In genomic region chr14:34433957-34434356, GRCh38 we compare ENCODE assay signal across 24 cellular contexts. TPM values are rescaled to one million over a fixed set of nuclear protein-coding genes. Genes with fewer than 3 reads are reported as not detected.
DNase-seq lines count a peak whose midpoint lies in the region; ATAC-seq, FAIRE-seq and TF ChIP-seq lines count a peak whose summit lies in the region.
"Had no signal": no experiment of that assay in that cellular context is flagged by ENCODE, and none has a peak within 500 bp of the region (broad histone marks: within the 10 kb centered on the region; RNA-seq: fewer than 3 reads in every experiment).

No MANE protein-coding gene starts in this region.

- intact Hi-C loops in HepG2 (cut with micrococcal nuclease; ENCODE audit: unreplicated experiment) (no loop called here), right lobe of liver (cut with DNase I) (no loop called here), K562 (cut with micrococcal nuclease) (no loop called here)

- no peak overlapping the region for H3K4me3 ChIP-seq in HepG2 (replicated peaks in 1 of 3; ENCODE audit: insufficient read depth in 1 of 3, low read depth in 2 of 3, low read length in 3 of 3)
- no peak overlapping the region for H3K4me3 ChIP-seq in right lobe of liver
- H3K4me3 ChIP-seq in K562 = no peak overlapping the region
- H3K4me3 ChIP-seq: BLaER1, GM12878 had no signal

- no peaks in the 10 kb centered on the region for H3K9me3 ChIP-seq in HepG2 (ENCODE audit: low read length)
- no peaks in the 10 kb centered on the region for H3K9me3 ChIP-seq in right lobe of liver
- H3K9me3 ChIP-seq in K562 (replicated peaks; ENCODE audit: control insufficient read depth, insufficient read depth, low read depth, low read length) = no peaks in the 10 kb centered on the region
- H3K9me3 ChIP-seq: BE2C, BLaER1 had no signal

- no peak for TF ChIP-seq RAD21 in HepG2 (CRISPR knock-in tag; IDR thresholded peaks at IDR 0.05)
- no peak for TF ChIP-seq RAD21 in K562 (CRISPR knock-in tag; conservative IDR thresholded peaks at IDR 0.05 in 1 of 2, IDR thresholded peaks at IDR 0.05 in 1 of 2)

- BruUV-seq in HepG2 (replicated peaks; lab: Mats Ljungman, UMichigan) (no TSS peak), K562 (replicated peaks; lab: Mats Ljungman, UMichigan) (no TSS peak)

- H3K27ac ChIP-seq in HepG2 (ENCODE audit: extremely low read length, insufficient read depth, low read length) (no peak overlapping the region), right lobe of liver (no peak overlapping the region), K562 (ENCODE audit: extremely low read depth, low read depth, low read length) (no peak overlapping the region)
- H3K27ac ChIP-seq: 22Rv1, BLaER1 had no signal

- H3K36me3 ChIP-seq in HepG2 (replicated peaks in 1 of 2; ENCODE audit: control insufficient read depth in 1 of 2, insufficient read depth in 2 of 2, low read length in 2 of 2) (peaks cover 0 to 7% of the 10 kb centered on the region in 2 experiments; a peak in 2 of 5 replicates), right lobe of liver (no peaks in the 10 kb centered on the region), K562 (ENCODE audit: control insufficient read depth, insufficient read depth, low read length) (0 out of 3 replicates have a peak, but pooled peaks cover 2% of the 10 kb centered on the region)

- 95% methylated on average over 2 of the region's 2 CpGs for WGBS in HepG2 (ENCODE audit: low lambda C conversion rate)
- WGBS in right lobe of liver (ENCODE audit: insufficient coverage, low coverage, low lambda C conversion rate, missing lambda C conversion rate) = 96% methylated on average over 2 of the region's 2 CpGs
- WGBS in K562 (ENCODE audit: insufficient coverage, low coverage, missing lambda C conversion rate) = 100% methylated on average over 2 of the region's 2 CpGs

- in situ Hi-C loops in HepG2 (cut with HindIII; ENCODE audit: extremely low pct_ligation_motif_present, low pct_unique_long_range_greater_than_20kb) (no loop called here), K562 (cut with MboI) (no loop called here)

- H4K20me1 ChIP-seq in HepG2 (ENCODE audit: insufficient read depth, low read length) = peaks cover 20% of the 10 kb centered on the region
- H4K20me1 ChIP-seq in K562 (replicated peaks; ENCODE audit: control insufficient read depth, insufficient read depth, low read length) = no peaks in the 10 kb centered on the region

- TF ChIP-seq POLR2A in HepG2 (IDR thresholded peaks at IDR 0.05; ENCODE audit: insufficient read depth in 1 of 2, low read depth in 2 of 2, low read length in 2 of 2) (no peak), right lobe of liver (IDR thresholded peaks at IDR 0.05) (no peak), K562 (conservative IDR thresholded peaks at IDR 0.05) (no peak)

- TF ChIP-seq EP300 in HepG2 (IDR thresholded peaks at IDR 0.05; ENCODE audit: low read depth in 2 of 2, low read length in 2 of 2) (no peak), HepG2 (CRISPR knock-in tag; IDR thresholded peaks at IDR 0.05; ENCODE audit: borderline replicate concordance) (no peak), K562 (IDR thresholded peaks at IDR 0.05; ENCODE audit: low read length) (no peak)

- H3K4me2 ChIP-seq in HepG2 (ENCODE audit: low read depth, low read length) (no peak overlapping the region), K562 (ENCODE audit: insufficient read depth, low read length) (no peak overlapping the region)
- H3K4me2 ChIP-seq: BLaER1 had no signal

- CTCF ChIA-PET in HepG2 (lab: Yijun Ruan, JAX; ENCODE audit: low intra/inter-chr PET ratio, low total read pairs) = no interaction called here
- CTCF ChIA-PET in K562 (lab: Yijun Ruan, JAX; ENCODE audit: low intra/inter-chr PET ratio) = no interaction called here

- no peak overlapping the region for H2AFZ ChIP-seq in HepG2 (ENCODE audit: low read length)
- H2AFZ ChIP-seq in K562 (ENCODE audit: low read depth, low read length) = no peak overlapping the region

- POLR2A ChIA-PET in HepG2 (lab: Yijun Ruan, JAX) (no interaction called here), K562 (lab: Yijun Ruan, JAX) (no interaction called here)

- H3K9ac ChIP-seq in HepG2 (ENCODE audit: insufficient read depth, low read depth, low read length) = no peak overlapping the region
- H3K9ac ChIP-seq in K562 (ENCODE audit: insufficient read depth in 1 of 2, low read depth in 2 of 2, low read length in 2 of 2) = no peak overlapping the region
- H3K9ac ChIP-seq: BLaER1 had no signal

- H3K79me2 ChIP-seq in HepG2 (ENCODE audit: insufficient read depth, low read length) (peaks cover 17% of the 10 kb centered on the region), K562 (ENCODE audit: control insufficient read depth, insufficient read depth, low read length) (peaks cover 12% of the 10 kb centered on the region; the same call in 2 of the 3 replicates)

- DNase-seq in HepG2 (ENCODE audit: low spot score) (no peak), right lobe of liver (no peak), K562 (ENCODE audit: extremely low read depth in 1 of 4, low spot score in 3 of 4) (no peak), HUDEP-2 (lab: John Stamatoyannopoulos, UW; ENCODE audit: unreplicated experiment in 76 of 76) (no peak), SKM-1 treated with dmso at 0.1 percent for 144 hours (lab: John Stamatoyannopoulos, UW; ENCODE audit: unreplicated experiment) (no peak)
- DNase-seq: ACHN; BE2C; C1 segment of cervical spinal cord; CD4-positive, alpha-beta memory T cell; CD4-positive, CD25-positive, alpha-beta regulatory T cell; CD8-positive, alpha-beta memory T cell; COR-L47; DMS 273 treated with DMSO at 0.1 percent for 48 hours; DMS153; DMS53; DMS79; DND-41; EL; GDM1 had no signal

- H3K27me3 ChIP-seq in HepG2 (ENCODE audit: control insufficient read depth in 1 of 2, insufficient read depth in 2 of 2, low read length in 2 of 2) = no peaks in the 10 kb centered on the region
- H3K27me3 ChIP-seq in right lobe of liver = no peaks in the 10 kb centered on the region
- H3K27me3 ChIP-seq in K562 (ENCODE audit: control insufficient read depth in 2 of 2, insufficient read depth in 2 of 2, low read length in 2 of 2) = no peaks in the 10 kb centered on the region
- H3K27me3 ChIP-seq: BE2C, BLaER1 had no signal

- ATAC-seq in HepG2 = no peak
- ATAC-seq in right lobe of liver = no peak
- no peak for ATAC-seq in K562
- ATAC-seq: GM12878 had no signal

- TF ChIP-seq CTCF in HepG2 (CRISPR knock-in tag; IDR thresholded peaks at IDR 0.05) = no peak
- no peak for TF ChIP-seq CTCF in right lobe of liver (IDR thresholded peaks at IDR 0.05)
- no peak for TF ChIP-seq CTCF in K562 (IDR thresholded peaks at IDR 0.05 in 2 of 3, conservative IDR thresholded peaks at IDR 0.05 in 1 of 3; ENCODE audit: insufficient read depth in 2 of 3, low read depth in 1 of 3, low read length in 3 of 3)

- H3K4me1 ChIP-seq in HepG2 (ENCODE audit: insufficient read depth, low read length) (peaks cover 27% of the 10 kb centered on the region), right lobe of liver (peaks cover 0 to 9% (median 0%) of the 10 kb centered on the region in 4 donors), K562 (replicated peaks in 1 of 2; ENCODE audit: control insufficient read depth in 2 of 2, insufficient read depth in 2 of 2, low read length in 2 of 2) (no peaks in the 10 kb centered on the region; a peak in 1 of 5 replicates)
- H3K4me1 ChIP-seq: BE2C, BLaER1 had no signal

- FAIRE-seq in HepG2 (lab: Jason Lieb, UNC) (no peak), K562 (lab: Jason Lieb, UNC) (no peak)
- FAIRE-seq: GM12878, GM12892, GM18507 had no signal

- H3K9me1 ChIP-seq in K562 (ENCODE audit: control insufficient read depth, insufficient read depth, low read length) = no peaks in the 10 kb centered on the region

RNA-seq across cellular contexts. Expression of gene SPTSSA, which starts 28.1 kb away (rescaled TPM):
- 19.1 and 26.6 TPM in 2 replicates for total RNA-seq in HepG2 (2016; rRNA removed; fragmentation: Illumina TruSeq; extraction: Trizol)
- total RNA-seq in HepG2 (2016; cell fraction: cytosol; rRNA removed; fragmentation: Illumina TruSeq; extraction: Trizol; ENCODE audit: low read depth) = 6.3 and 6.7 TPM in 2 replicates
- 21.4 and 27.7 TPM in 2 replicates for total RNA-seq in HepG2 (2016; cell fraction: insoluble cytoplasmic fraction; rRNA removed; fragmentation: Illumina TruSeq; extraction: Trizol)
- total RNA-seq in HepG2 (2016; cell fraction: membrane; rRNA removed; fragmentation: Illumina TruSeq; extraction: Trizol) = 21.8 and 22.7 TPM in 2 replicates
- 17.5 and 18.0 TPM in 2 replicates for total RNA-seq in HepG2 (2016; cell fraction: nucleus; rRNA removed; fragmentation: Illumina TruSeq; extraction: Trizol)
- polyA plus RNA-seq in HepG2 (2011; rRNA removed) = 71.7 and 86.1 TPM in 2 replicates
- polyA plus RNA-seq in HepG2 (2011; cell fraction: cytosol; rRNA removed) = 77.8 and 91.0 TPM in 2 replicates
- polyA plus RNA-seq in HepG2 (2011; cell fraction: nucleus; rRNA removed) = 27.9 and 29.6 TPM in 2 replicates
- 81.4 and 85.6 TPM in 2 replicates for polyA plus RNA-seq in HepG2 (2012)
- polyA plus RNA-seq in HepG2 (2016; cell fraction: cytosol; fragmentation: Illumina TruSeq; extraction: Trizol; ENCODE audit: low read depth) = 19.6 and 23.2 TPM in 2 replicates
- 98.4 and 103 TPM in 2 replicates for polyA plus RNA-seq in HepG2 (2016; cell fraction: insoluble cytoplasmic fraction; fragmentation: Illumina TruSeq; extraction: Trizol; ENCODE audit: low read depth)
- 54.7 and 54.8 TPM in 2 replicates for polyA plus RNA-seq in HepG2 (2016; cell fraction: membrane; fragmentation: Illumina TruSeq; extraction: Trizol; ENCODE audit: low read depth)
- polyA plus RNA-seq in HepG2 (2016; cell fraction: nucleus; fragmentation: Illumina TruSeq; extraction: Trizol; ENCODE audit: insufficient read depth, low read depth) = 83.9 and 93.7 TPM in 2 replicates
- 56.5 and 79.5 TPM in 2 replicates for polyA minus RNA-seq in HepG2 (2011; rRNA and poly(A)+ RNA removed; ENCODE audit: low replicate concordance)
- polyA minus RNA-seq in HepG2 (2011; cell fraction: cytosol; rRNA and poly(A)+ RNA removed) = 35.3 and 39.6 TPM in 2 replicates
- 15.4 and 17.6 TPM in 2 replicates for polyA minus RNA-seq in HepG2 (2011; cell fraction: nucleus; rRNA and poly(A)+ RNA removed)
- total RNA-seq in right lobe of liver = 10 to 100 TPM; 10.6 to 32.0 (median 18.4) TPM
- 4.0 and 11.1 TPM in 2 replicates for total RNA-seq in K562 (2011; cell fraction: chromatin; rRNA removed; ENCODE audit: low replicate concordance)
- total RNA-seq in K562 (2011; cell fraction: nucleolus; rRNA removed) = 5.8 and 5.9 TPM in 2 replicates
- total RNA-seq in K562 (2011; cell fraction: nucleoplasm; rRNA removed) = 8.5 and 14.4 TPM in 2 replicates
- total RNA-seq in K562 (2014; rRNA removed) = 6.8 and 9.6 TPM in 2 replicates
- total RNA-seq in K562 (2014; rRNA removed; fragmentation: Illumina TruSeq; extraction: Trizol) = 21.0 and 25.0 TPM in 2 replicates
- total RNA-seq in K562 (2015; rRNA removed; fragmentation: Illumina TruSeq; extraction: Trizol) = 17.1 and 18.4 TPM in 2 replicates
- total RNA-seq in K562 (2021) = 15.6 and 17.2 TPM in 2 replicates
- polyA plus RNA-seq in K562 (2011; rRNA removed) = 24.2 and 28.3 TPM in 2 replicates
- polyA plus RNA-seq in K562 (2011; cell fraction: cytosol; rRNA removed) = 25.5 and 33.2 TPM in 2 replicates
- 6.9 and 8.4 TPM in 2 replicates for polyA plus RNA-seq in K562 (2011; cell fraction: nucleus; rRNA removed)
- polyA plus RNA-seq in K562 (2012) = 18.4 and 29.0 TPM in 2 replicates
- polyA plus RNA-seq in K562 (2014; fragmentation: Illumina TruSeq; extraction: Trizol) = 25.4 and 35.7 TPM in 2 replicates
- polyA plus RNA-seq in K562 (2014; fragmentation: Nextera tagmentation; extraction: Ambion mirVana) = 10 to 100 TPM; 22.0 to 26.9 TPM
- 19.7 and 24.6 TPM in 2 replicates for polyA plus RNA-seq in K562 (2014; rRNA removed)
- polyA minus RNA-seq in K562 (2011; rRNA and poly(A)+ RNA removed) = 10.8 and 11.2 TPM in 2 replicates
- polyA minus RNA-seq in K562 (2011; cell fraction: cytosol; rRNA and poly(A)+ RNA removed) = 6.6 and 7.7 TPM in 2 replicates
- 2.2 and 4.0 TPM in 2 replicates for polyA minus RNA-seq in K562 (2011; cell fraction: nucleus; rRNA and poly(A)+ RNA removed)

Comparison
In these comparisons a context has a peak if more than half of its experiments do, and no peak if none do; other contexts are left out.
1. Of the 241 proteins assayed by ChIP-seq in both HepG2 and K562: peak only in HepG2: MAFF and MAFK; only in K562: none; in both: none; in neither: 239.